Comparison of ENCODE assay signal across 16 cellular contexts in the genomic region with DNA sequence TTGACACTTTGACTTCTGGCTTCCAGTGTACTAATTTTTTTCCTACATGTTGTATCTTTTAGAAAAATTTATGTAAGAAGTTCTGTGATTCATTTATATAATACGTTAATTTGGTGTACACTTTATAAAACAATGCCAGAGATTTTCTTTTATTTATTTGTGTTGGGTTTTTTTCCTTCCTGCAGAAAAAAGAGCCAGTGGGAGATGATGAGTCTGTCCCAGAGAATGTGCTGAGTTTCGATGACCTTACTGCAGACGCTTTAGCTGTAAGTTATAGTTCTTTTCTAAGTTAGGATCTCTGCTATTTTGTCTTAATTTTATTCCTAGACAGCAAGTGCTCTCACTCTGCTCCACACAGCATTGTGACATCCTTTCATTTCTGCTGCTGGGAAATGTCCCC. TPM values are rescaled to one million over a fixed set of nuclear protein-coding genes. Genes with fewer than 3 reads are reported as not detected.
DNase-seq lines count a peak whose midpoint lies in the region; ATAC-seq and TF ChIP-seq lines count a peak whose summit lies in the region.
"Had no signal": no experiment of that assay in that cellular context is flagged by ENCODE, and none has a peak within 500 bp of the region (broad histone marks: within the 10 kb centered on the region; RNA-seq: fewer than 3 reads in every experiment).

No MANE protein-coding gene starts in this region.

- H3K27me3 Mint-ChIP-seq in GM23338 (ENCODE audit: insufficient read depth, low read depth, poor library complexity): peaks cover 7% of the 10 kb centered on the region
- H3K27me3 Mint-ChIP-seq: IgD-negative memory B cell had no signal

- H3K9ac ChIP-seq in SK-N-MC (ENCODE audit: insufficient read length): peak overlapping the region; percentile 12

- no peak for TF ChIP-seq POLR2A in GM18505 (IDR thresholded peaks at IDR 0.05; ENCODE audit: borderline replicate concordance, extremely low read depth, insufficient read depth, insufficient read length)

- TF ChIP-seq CTCF in GM23338 (conservative IDR thresholded peaks at IDR 0.05; ENCODE audit: low read depth in 2 of 2): no peak

- no peaks in the 10 kb centered on the region for H3K9me2 ChIP-seq in GM23338 (ENCODE audit: insufficient read depth)

- peaks cover 23% of the 10 kb centered on the region for H3F3A ChIP-seq in GM23338 (replicated peaks; ENCODE audit: low read depth)

- H3K36me3 Mint-ChIP-seq in GM23338 (ENCODE audit: low read depth): peaks cover 76% of the 10 kb centered on the region

- H3K4me2 ChIP-seq in GM23338: peak overlapping the region; percentile 64; the same call in 1 of the 2 replicates

- H3K27ac ChIP-seq in GM23338 (ENCODE audit: low read depth): 0 out of 2 replicates have a peak overlapping the region, but pooled peaks have one; percentile 42
- H3K27ac ChIP-seq in SK-N-MC: 0 out of 2 replicates have a peak overlapping the region, but pooled peaks have one; percentile 25
- H3K27ac ChIP-seq: RWPE1 had no signal

- intact Hi-C loops in left ventricle myocardium superior (cut with micrococcal nuclease): no loop called here

- H3K4me3 Mint-ChIP-seq in GM23338: 0 out of 3 replicates have a peak overlapping the region, but pooled peaks have one; percentile 2
- H3K4me3 Mint-ChIP-seq: CD8-positive, alpha-beta T cell; IgD-negative memory B cell had no signal

- peaks cover 2% of the 10 kb centered on the region; the same call in 1 of the 2 replicates for H4K20me1 ChIP-seq in GM23338 (replicated peaks; ENCODE audit: insufficient read depth)

- peaks cover 56% of the 10 kb centered on the region for H3K4me1 Mint-ChIP-seq in GM23338

- peaks cover 49% of the 10 kb centered on the region for H3K4me1 ChIP-seq in GM23338 (ENCODE audit: insufficient read depth)

- ATAC-seq in GM23338 (no peak), left ventricle myocardium superior (no peak), GM19452 (IDR thresholded peaks at IDR 0.05; ENCODE audit: unreplicated experiment) (no peak), GM18505 (IDR thresholded peaks at IDR 0.05; ENCODE audit: unreplicated experiment) (no peak)
- ATAC-seq: CD8-positive, alpha-beta T cell had no signal

- H3K36me3 ChIP-seq in GM23338 (ENCODE audit: insufficient read depth): peaks cover 19% of the 10 kb centered on the region
- H3K36me3 ChIP-seq in SK-N-MC (ENCODE audit: insufficient read depth, low read length): peaks cover 91% of the 10 kb centered on the region

- H3K27ac Mint-ChIP-seq in GM23338: no peak overlapping the region
- H3K27ac Mint-ChIP-seq: CD8-positive, alpha-beta T cell had no signal

- H3K27me3 ChIP-seq in GM23338 (ENCODE audit: insufficient read depth): no peaks in the 10 kb centered on the region

- H3K9me3 ChIP-seq in SK-N-MC (ENCODE audit: low read depth, low read length): no peaks in the 10 kb centered on the region

- H2AFZ ChIP-seq in GM23338: no peak overlapping the region

- DNase-seq in GM23338 (ENCODE audit: low spot score): no peak
- no peak for DNase-seq in SK-N-MC (ENCODE audit: low read depth, low spot score)
- peak; percentile 34 for DNase-seq in dedifferentiated amniotic fluid mesenchymal stem cell (ENCODE audit: extremely low spot score)
- peak; percentile 76 for DNase-seq in iris pigment epithelial cell (ENCODE audit: low read depth)
- DNase-seq in left ventricle myocardium superior: no peak
- DNase-seq in activated T-cell treated with anti-CD3 and anti-CD28 coated beads for 4 hours: no peak
- DNase-seq: CD8-positive, alpha-beta T cell; DMS79; Kasumi-1; NCI-H1417; NCI-H187 treated with DMSO at 0.1 percent for 48 hours; NCI-H748 treated with DMSO at 0.1 percent for 48 hours had no signal

- H3K9me3 Mint-ChIP-seq in GM23338: no peaks in the 10 kb centered on the region
- H3K9me3 Mint-ChIP-seq: CD8-positive, alpha-beta T cell; IgD-negative memory B cell had no signal

- H3K79me2 ChIP-seq in GM23338 (replicated peaks; ENCODE audit: insufficient read depth): peaks cover 35% of the 10 kb centered on the region

- no peak overlapping the region for H3K4me3 ChIP-seq in GM23338
- H3K4me3 ChIP-seq in SK-N-MC: no peak overlapping the region

TF ChIP-seq in GM23338, 12 proteins besides CTCF, POLR2A, EP300 and RAD21 (continues in another document):
- TF ChIP-seq JUNB (IDR thresholded peaks at IDR 0.05; ENCODE audit: unreplicated experiment) (no peak), STAT1 (IDR thresholded peaks at IDR 0.05; ENCODE audit: unreplicated experiment) (no peak), NANOG (IDR thresholded peaks at IDR 0.05; ENCODE audit: borderline replicate concordance) (no peak), POLR2AphosphoS5 (IDR thresholded peaks at IDR 0.05; ENCODE audit: low read depth) (no peak), EZH2phosphoT487 (IDR thresholded peaks at IDR 0.05; ENCODE audit: unreplicated experiment) (no peak), EZH2 (IDR thresholded peaks at IDR 0.05; ENCODE audit: low read depth, unreplicated experiment) (no peak)
- TF ChIP-seq, protein P1, sequence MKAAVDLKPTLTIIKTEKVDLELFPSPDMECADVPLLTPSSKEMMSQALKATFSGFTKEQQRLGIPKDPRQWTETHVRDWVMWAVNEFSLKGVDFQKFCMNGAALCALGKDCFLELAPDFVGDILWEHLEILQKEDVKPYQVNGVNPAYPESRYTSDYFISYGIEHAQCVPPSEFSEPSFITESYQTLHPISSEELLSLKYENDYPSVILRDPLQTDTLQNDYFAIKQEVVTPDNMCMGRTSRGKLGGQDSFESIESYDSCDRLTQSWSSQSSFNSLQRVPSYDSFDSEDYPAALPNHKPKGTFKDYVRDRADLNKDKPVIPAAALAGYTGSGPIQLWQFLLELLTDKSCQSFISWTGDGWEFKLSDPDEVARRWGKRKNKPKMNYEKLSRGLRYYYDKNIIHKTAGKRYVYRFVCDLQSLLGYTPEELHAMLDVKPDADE (IDR thresholded peaks at IDR 0.05): no peak
- TF ChIP-seq, protein P2, sequence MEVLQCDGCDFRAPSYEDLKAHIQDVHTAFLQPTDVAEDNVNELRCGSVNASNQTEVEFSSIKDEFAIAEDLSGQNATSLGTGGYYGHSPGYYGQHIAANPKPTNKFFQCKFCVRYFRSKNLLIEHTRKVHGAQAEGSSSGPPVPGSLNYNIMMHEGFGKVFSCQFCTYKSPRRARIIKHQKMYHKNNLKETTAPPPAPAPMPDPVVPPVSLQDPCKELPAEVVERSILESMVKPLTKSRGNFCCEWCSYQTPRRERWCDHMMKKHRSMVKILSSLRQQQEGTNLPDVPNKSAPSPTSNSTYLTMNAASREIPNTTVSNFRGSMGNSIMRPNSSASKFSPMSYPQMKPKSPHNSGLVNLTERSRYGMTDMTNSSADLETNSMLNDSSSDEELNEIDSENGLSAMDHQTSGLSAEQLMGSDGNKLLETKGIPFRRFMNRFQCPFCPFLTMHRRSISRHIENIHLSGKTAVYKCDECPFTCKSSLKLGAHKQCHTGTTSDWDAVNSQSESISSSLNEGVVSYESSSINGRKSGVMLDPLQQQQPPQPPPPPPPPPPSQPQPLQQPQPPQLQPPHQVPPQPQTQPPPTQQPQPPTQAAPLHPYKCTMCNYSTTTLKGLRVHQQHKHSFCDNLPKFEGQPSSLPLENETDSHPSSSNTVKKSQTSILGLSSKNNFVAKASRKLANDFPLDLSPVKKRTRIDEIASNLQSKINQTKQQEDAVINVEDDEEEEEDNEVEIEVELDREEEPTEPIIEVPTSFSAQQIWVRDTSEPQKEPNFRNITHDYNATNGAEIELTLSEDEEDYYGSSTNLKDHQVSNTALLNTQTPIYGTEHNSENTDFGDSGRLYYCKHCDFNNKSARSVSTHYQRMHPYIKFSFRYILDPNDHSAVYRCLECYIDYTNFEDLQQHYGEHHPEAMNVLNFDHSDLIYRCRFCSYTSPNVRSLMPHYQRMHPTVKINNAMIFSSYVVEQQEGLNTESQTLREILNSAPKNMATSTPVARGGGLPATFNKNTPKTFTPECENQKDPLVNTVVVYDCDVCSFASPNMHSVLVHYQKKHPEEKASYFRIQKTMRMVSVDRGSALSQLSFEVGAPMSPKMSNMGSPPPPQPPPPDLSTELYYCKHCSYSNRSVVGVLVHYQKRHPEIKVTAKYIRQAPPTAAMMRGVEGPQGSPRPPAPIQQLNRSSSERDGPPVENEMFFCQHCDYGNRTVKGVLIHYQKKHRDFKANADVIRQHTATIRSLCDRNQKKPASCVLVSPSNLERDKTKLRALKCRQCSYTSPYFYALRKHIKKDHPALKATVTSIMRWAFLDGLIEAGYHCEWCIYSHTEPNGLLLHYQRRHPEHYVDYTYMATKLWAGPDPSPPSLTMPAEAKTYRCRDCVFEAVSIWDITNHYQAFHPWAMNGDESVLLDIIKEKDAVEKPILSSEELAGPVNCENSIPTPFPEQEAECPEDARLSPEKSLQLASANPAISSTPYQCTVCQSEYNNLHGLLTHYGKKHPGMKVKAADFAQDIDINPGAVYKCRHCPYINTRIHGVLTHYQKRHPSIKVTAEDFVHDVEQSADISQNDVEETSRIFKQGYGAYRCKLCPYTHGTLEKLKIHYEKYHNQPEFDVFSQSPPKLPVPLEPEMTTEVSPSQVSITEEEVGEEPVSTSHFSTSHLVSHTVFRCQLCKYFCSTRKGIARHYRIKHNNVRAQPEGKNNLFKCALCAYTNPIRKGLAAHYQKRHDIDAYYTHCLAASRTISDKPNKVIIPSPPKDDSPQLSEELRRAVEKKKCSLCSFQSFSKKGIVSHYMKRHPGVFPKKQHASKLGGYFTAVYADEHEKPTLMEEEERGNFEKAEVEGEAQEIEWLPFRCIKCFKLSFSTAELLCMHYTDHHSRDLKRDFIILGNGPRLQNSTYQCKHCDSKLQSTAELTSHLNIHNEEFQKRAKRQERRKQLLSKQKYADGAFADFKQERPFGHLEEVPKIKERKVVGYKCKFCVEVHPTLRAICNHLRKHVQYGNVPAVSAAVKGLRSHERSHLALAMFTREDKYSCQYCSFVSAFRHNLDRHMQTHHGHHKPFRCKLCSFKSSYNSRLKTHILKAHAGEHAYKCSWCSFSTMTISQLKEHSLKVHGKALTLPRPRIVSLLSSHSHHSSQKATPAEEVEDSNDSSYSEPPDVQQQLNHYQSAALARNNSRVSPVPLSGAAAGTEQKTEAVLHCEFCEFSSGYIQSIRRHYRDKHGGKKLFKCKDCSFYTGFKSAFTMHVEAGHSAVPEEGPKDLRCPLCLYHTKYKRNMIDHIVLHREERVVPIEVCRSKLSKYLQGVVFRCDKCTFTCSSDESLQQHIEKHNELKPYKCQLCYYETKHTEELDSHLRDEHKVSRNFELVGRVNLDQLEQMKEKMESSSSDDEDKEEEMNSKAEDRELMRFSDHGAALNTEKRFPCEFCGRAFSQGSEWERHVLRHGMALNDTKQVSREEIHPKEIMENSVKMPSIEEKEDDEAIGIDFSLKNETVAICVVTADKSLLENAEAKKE (CRISPR knock-in tag; IDR thresholded peaks at IDR 0.05): no peak

RNA-seq across cellular contexts. Expression of a gene that starts 14.4 kb away (rescaled TPM):
- 166 and 168 TPM in 2 replicates for total RNA-seq in GM23338 (2014; rRNA removed; shearing (Covaris generic))
- 125 and 141 TPM in 2 replicates for polyA plus RNA-seq in GM23338 (2016; fragmentation: Nextera tagmentation; extraction: Ambion mirVana)
- 99.8 TPM for total RNA-seq in left ventricle myocardium superior

RNA-seq across cellular contexts. Expression of a gene that starts 21.2 kb away (rescaled TPM):
- 30.4 and 35.1 TPM in 2 replicates for total RNA-seq in GM23338 (2014; rRNA removed; shearing (Covaris generic))
- polyA plus RNA-seq in GM23338 (2016; fragmentation: Nextera tagmentation; extraction: Ambion mirVana): 11.1 and 11.2 TPM in 2 replicates
- total RNA-seq in left ventricle myocardium superior: 9.8 TPM

RNA-seq across cellular contexts. Expression of a gene that starts 54.8 kb away (rescaled TPM):
- total RNA-seq in GM23338 (2014; rRNA removed; shearing (Covaris generic)): 50.6 and 61.1 TPM in 2 replicates
- polyA plus RNA-seq in GM23338 (2016; fragmentation: Nextera tagmentation; extraction: Ambion mirVana): 51.4 and 55.0 TPM in 2 replicates
- 0.74 TPM for total RNA-seq in left ventricle myocardium superior
- total RNA-seq: CD8-positive, alpha-beta T cell had no signal
- polyA plus RNA-seq: IgD-negative memory B cell had no signal

Comparison
In these comparisons a context has a peak if more than half of its experiments do, and no peak if none do; other contexts are left out.
1. DNase-seq: peak in dedifferentiated amniotic fluid mesenchymal stem cell (single experiment) and iris pigment epithelial cell (single experiment); none in GM23338 (single experiment), SK-N-MC (single experiment), left ventricle myocardium superior (single experiment) and activated T-cell treated with anti-CD3 and anti-CD28 coated beads for 4 hours (single experiment).
2. RNA of a gene that starts 54.8 kb away (total RNA-seq): 50.6 to 61.1 TPM in GM23338; 0.74 TPM in left ventricle myocardium superior (single experiment); every median in the first group is over 10 times any median in the second.